Comparison of ENCODE assay signal across 12 cellular contexts in genomic region chr14:20476795-20477194, GRCh38. TPM values are rescaled to one million over a fixed set of nuclear protein-coding genes. Genes with fewer than 3 reads are reported as not detected.
DNase-seq lines count a peak whose midpoint lies in the region; ATAC-seq and TF ChIP-seq lines count a peak whose summit lies in the region.
"Had no signal": no experiment of that assay in that cellular context is flagged by ENCODE, and none has a peak within 500 bp of the region (broad histone marks: within the 10 kb centered on the region; RNA-seq: fewer than 3 reads in every experiment).

No MANE protein-coding gene starts in this region.

- no peaks in the 10 kb centered on the region for H3K9me3 Mint-ChIP-seq in T-helper 2 cell treated with Interferon-gamma antibody and Interleukin-4, amounts not matched to agents 5 μg/mL and 100 μg/mL, for 36 hours

- no peaks in the 10 kb centered on the region for H3K27me3 Mint-ChIP-seq in T-helper 2 cell treated with Interferon-gamma antibody and Interleukin-4, amounts not matched to agents 5 μg/mL and 100 μg/mL, for 36 hours (ENCODE audit: low read depth)

- peak overlapping the region; percentile 71 for H3K4me3 Mint-ChIP-seq in T-helper 2 cell treated with Interferon-gamma antibody and Interleukin-4, amounts not matched to agents 5 μg/mL and 100 μg/mL, for 36 hours

- peaks cover 67% of the 10 kb centered on the region for H3K36me3 Mint-ChIP-seq in T-helper 2 cell treated with Interferon-gamma antibody and Interleukin-4, amounts not matched to agents 5 μg/mL and 100 μg/mL, for 36 hours (ENCODE audit: low read depth)

- H3K4me3 ChIP-seq in Jurkat, Clone E6-1 (ENCODE audit: low read length), result peak overlapping the region; percentile 18
- H3K4me3 ChIP-seq in neutrophil (ENCODE audit: low read depth in 1 of 2, low read length in 1 of 2), result no peak overlapping the region
- no peak overlapping the region for H3K4me3 ChIP-seq in mucosa of descending colon
- H3K4me3 ChIP-seq: testis had no signal

- H3K4me1 ChIP-seq in neutrophil (ENCODE audit: control insufficient read depth in 1 of 2, insufficient read depth in 1 of 2, low read depth in 1 of 2, low read length in 1 of 2) (peaks cover 16 to 17% of the 10 kb centered on the region in 2 experiments), mucosa of descending colon (ENCODE audit: low read depth) (peaks cover 6% of the 10 kb centered on the region)

- intact Hi-C loops in mucosa of descending colon (cut with DNase I, micrococcal nuclease), result no loop called here

- no peaks in the 10 kb centered on the region for H3K27me3 ChIP-seq in neutrophil
- H3K27me3 ChIP-seq: testis had no signal

- H3K4me1 Mint-ChIP-seq in T-helper 2 cell treated with Interferon-gamma antibody and Interleukin-4, amounts not matched to agents 5 μg/mL and 100 μg/mL, for 36 hours (ENCODE audit: low read depth), result peaks cover 44% of the 10 kb centered on the region

- H3K36me3 ChIP-seq in neutrophil (peaks cover 16% of the 10 kb centered on the region), mucosa of descending colon (ENCODE audit: low read depth) (peaks cover 5% of the 10 kb centered on the region)

- no peak for ATAC-seq in GM19455 (IDR thresholded peaks at IDR 0.05; ENCODE audit: unreplicated experiment)
- ATAC-seq in mucosa of descending colon, result no peak
- ATAC-seq in HG03342 (IDR thresholded peaks at IDR 0.05; ENCODE audit: unreplicated experiment), result no peak

- no peak for TF ChIP-seq CTCF in neutrophil (IDR thresholded peaks at IDR 0.05)
- TF ChIP-seq CTCF in mucosa of descending colon (IDR thresholded peaks at IDR 0.05), result no peak

- no peaks in the 10 kb centered on the region for H3K9me3 ChIP-seq in neutrophil
- H3K9me3 ChIP-seq in mucosa of descending colon, result no peaks in the 10 kb centered on the region
- H3K9me3 ChIP-seq: testis had no signal

- peak overlapping the region; percentile 86 for H3K27ac Mint-ChIP-seq in T-helper 2 cell treated with Interferon-gamma antibody and Interleukin-4, amounts not matched to agents 5 μg/mL and 100 μg/mL, for 36 hours

- H3K27ac ChIP-seq in neutrophil, result peak overlapping the region; percentile 79

- no peak for DNase-seq in T-helper 2 cell treated with Interferon-gamma antibody and Interleukin-4, amounts not matched to agents 5 μg/mL and 100 μg/mL, for 36 hours (ENCODE audit: low spot score)
- no peak for DNase-seq in T-helper 2 cell
- DNase-seq in Jurkat, Clone E6-1 (ENCODE audit: low read depth, low spot score), result no peak
- peak; percentile 32 for DNase-seq in amniotic epithelial cell (ENCODE audit: low read depth)
- no peak for DNase-seq in mucosa of descending colon
- DNase-seq: activated CD8-positive, alpha-beta memory T cell treated with anti-CD3 and anti-CD28 coated beads, Interleukin-2, amount 50 U/mL, for 4 hours; NCI-H187 had no signal

RNA-seq across cellular contexts. Expression of gene PNP, which starts 7.6 kb away (rescaled TPM):
- polyA plus RNA-seq in Jurkat, Clone E6-1 (2012; ENCODE audit: insufficient read depth, insufficient read length), result 223 TPM
- 10 to 100 TPM; 38.8 to 74.8 (median 72.8) TPM for total RNA-seq in mucosa of descending colon

RNA-seq across cellular contexts. Expression of gene PIP4P1, which starts 15.6 kb away (rescaled TPM):
- 39.4 TPM for polyA plus RNA-seq in Jurkat, Clone E6-1 (2012; ENCODE audit: insufficient read depth, insufficient read length)
- total RNA-seq in mucosa of descending colon, result 10 to 100 TPM; 40.6 to 48.4 (median 45.5) TPM

RNA-seq across cellular contexts. Expression of gene APEX1, which starts 21.8 kb away (rescaled TPM):
- polyA plus RNA-seq in Jurkat, Clone E6-1 (2012; ENCODE audit: insufficient read depth, insufficient read length), result 386 TPM
- 100 to 1,000 TPM in 1 of 3 donors, 10 to 100 TPM in 2; 83.9 to 115 (median 93.8) TPM for total RNA-seq in mucosa of descending colon

RNA-seq across cellular contexts. Expression of gene OSGEP, which starts 22.2 kb away (rescaled TPM):
- 87.3 TPM for polyA plus RNA-seq in Jurkat, Clone E6-1 (2012; ENCODE audit: insufficient read depth, insufficient read length)
- 10 to 100 TPM; 32.7 to 52.0 (median 35.9) TPM for total RNA-seq in mucosa of descending colon

RNA-seq across cellular contexts. Expression of gene RNASE10, which starts 28.5 kb away (rescaled TPM):
- not detected for polyA plus RNA-seq in Jurkat, Clone E6-1 (2012; ENCODE audit: insufficient read depth, insufficient read length)
- 1 to 10 TPM in 1 of 3 donors, under 1 TPM in 2; 0.60 to 1.0 (median 0.93) TPM for total RNA-seq in mucosa of descending colon
- total RNA-seq: H4, testis had no signal
